In genomic region chr1:201593200-201593828, GRCh38 we compare ENCODE assay signal across 10 cellular contexts. TPM values are rescaled to one million over a fixed set of nuclear protein-coding genes. Genes with fewer than 3 reads are reported as not detected.
DNase-seq lines count a peak whose midpoint lies in the region; ATAC-seq and TF ChIP-seq lines count a peak whose summit lies in the region.
"Had no signal": no experiment of that assay in that cellular context is flagged by ENCODE, and none has a peak within 500 bp of the region (broad histone marks: within the 10 kb centered on the region; RNA-seq: fewer than 3 reads in every experiment).

No MANE protein-coding gene starts in this region.

- TF ChIP-seq CTCF in IMR-90 (conservative IDR thresholded peaks at IDR 0.05; ENCODE audit: low read depth, low read length) (no peak), astrocyte of the spinal cord (IDR thresholded peaks at IDR 0.05; ENCODE audit: low read depth, low read length) (no peak)

- H3K27ac Mint-ChIP-seq in activated CD4-positive, alpha-beta memory T cell treated with anti-CD3 and anti-CD28 coated beads, Interleukin-2, amount 10 ng/mL, durations not matched to agents 7 days and 5 days, result no peak overlapping the region

- H2BK20ac ChIP-seq in IMR-90 (ENCODE audit: low read depth, low read length), result peak overlapping the region; percentile 70

- peaks cover 6% of the 10 kb centered on the region; the same call in 1 of the 2 replicates for H3K36me3 ChIP-seq in IMR-90 (ENCODE audit: control insufficient read depth, insufficient read depth, low read length)

- POLR2A ChIA-PET in IMR-90 (lab: Charles Lee; ENCODE audit: unreplicated experiment), result interaction anchor here (0.6 to 0.7 kb wide), 2 partner anchors 9 to 111 kb away, joined by 3 read pairs; no protein-coding TSS in a partner anchor
- POLR2A ChIA-PET in activated CD4-positive, alpha-beta memory T cell treated with anti-CD3 and anti-CD28 coated beads, Interleukin-2, amount 10 ng/mL, durations not matched to agents 7 days and 5 days (lab: Charles Lee), result no interaction called here

- dilution Hi-C loops in IMR-90 (cut with HindIII; ENCODE audit: low sequenced_read_pairs, unreplicated experiment), result no loop called here

- peaks cover 32% of the 10 kb centered on the region for H4K20me1 ChIP-seq in IMR-90 (ENCODE audit: insufficient read depth, low read length)

- no peak overlapping the region for H3K4me3 Mint-ChIP-seq in activated CD4-positive, alpha-beta memory T cell treated with anti-CD3 and anti-CD28 coated beads, Interleukin-2, amount 10 ng/mL, durations not matched to agents 7 days and 5 days
- H3K4me3 Mint-ChIP-seq: activated T-cell treated with anti-CD3 and anti-CD28 coated beads, Interleukin-2, amount 50 U/mL, for 4 hours had no signal

- peak overlapping the region; percentile 89 for H2BK120ac ChIP-seq in IMR-90 (ENCODE audit: low read depth, low read length)

- intact Hi-C loops in IMR-90 (cut with micrococcal nuclease), result loop anchor here (1.0 kb wide), 1 partner anchor 9 kb away; no protein-coding TSS in a partner anchor

- no peaks in the 10 kb centered on the region for H3K9me3 Mint-ChIP-seq in activated CD4-positive, alpha-beta memory T cell treated with anti-CD3 and anti-CD28 coated beads, Interleukin-2, amount 10 ng/mL, durations not matched to agents 7 days and 5 days
- H3K9me3 Mint-ChIP-seq: activated T-cell treated with anti-CD3 and anti-CD28 coated beads, Interleukin-2, amount 50 U/mL, for 4 hours had no signal

- H4K8ac ChIP-seq in IMR-90 (ENCODE audit: low read depth in 2 of 2, low read length in 2 of 2), result peak overlapping the region; percentile 56 to 62; a peak in 2 of 4 replicates

- TF ChIP-seq POLR2A in IMR-90 (IDR thresholded peaks at IDR 0.05; ENCODE audit: low read depth, low read length), result no peak

- no peaks in the 10 kb centered on the region for H3K9me3 ChIP-seq in IMR-90 (ENCODE audit: control insufficient read depth, insufficient read depth, low read length)

- H3K4me2 ChIP-seq in IMR-90 (ENCODE audit: low read depth, low read length), result no peak overlapping the region

- peak overlapping the region; percentile 87 for H3K4ac ChIP-seq in IMR-90 (ENCODE audit: low read depth, low read length)

- no peaks in the 10 kb centered on the region for H3K36me3 Mint-ChIP-seq in activated CD4-positive, alpha-beta memory T cell treated with anti-CD3 and anti-CD28 coated beads, Interleukin-2, amount 10 ng/mL, durations not matched to agents 7 days and 5 days (ENCODE audit: low read depth)

- 0 out of 2 replicates have a peak overlapping the region, but pooled peaks have one; percentile 4 for H3K9ac ChIP-seq in IMR-90 (ENCODE audit: low read depth, low read length)

- peak overlapping the region; percentile 25 for H3K18ac ChIP-seq in IMR-90 (ENCODE audit: low read depth, low read length)

- H3K4me1 Mint-ChIP-seq in activated CD4-positive, alpha-beta memory T cell treated with anti-CD3 and anti-CD28 coated beads, Interleukin-2, amount 10 ng/mL, durations not matched to agents 7 days and 5 days, result no peaks in the 10 kb centered on the region

- ATAC-seq in IMR-90 (ENCODE audit: low read depth), result peak; percentile 75
- no peak for ATAC-seq in HG02678 (IDR thresholded peaks at IDR 0.05; ENCODE audit: unreplicated experiment)
- no peak for ATAC-seq in HG02981 (IDR thresholded peaks at IDR 0.05; ENCODE audit: unreplicated experiment)
- ATAC-seq: activated T-cell treated with anti-CD3 and anti-CD28 coated beads, Interleukin-2, amount 50 U/mL, for 4 hours had no signal

- H2AK5ac ChIP-seq in IMR-90 (ENCODE audit: low read depth, low read length), result peak overlapping the region; percentile 78

- peak overlapping the region; percentile 28; the same call in 1 of the 2 replicates for H4K5ac ChIP-seq in IMR-90 (ENCODE audit: low read depth, low read length)

- DNase-seq in A172 (ENCODE audit: low spot score) (peak; percentile 97), IMR-90 (peak; percentile 97), astrocyte of the spinal cord (ENCODE audit: low read depth, low spot score) (peak; percentile 93), kidney tubule cell (ENCODE audit: low spot score) (peak; percentile 69), NCI-H82 (lab: John Stamatoyannopoulos, UW) (no peak)
- DNase-seq in activated CD4-positive, alpha-beta memory T cell treated with anti-CD3 and anti-CD28 coated beads, Interleukin-2, amount 10 ng/mL, durations not matched to agents 7 days and 5 days, result no peak
- DNase-seq: activated T-cell treated with anti-CD3 and anti-CD28 coated beads, Interleukin-2, amount 50 U/mL, for 4 hours; NCI-H187 treated with DMSO at 0.1 percent for 48 hours had no signal

- WGBS in IMR-90 (ENCODE audit: extremely low coverage in 2 of 2, insufficient read length in 1 of 2), 2 experiments, result 27% methylated on average over 4 of the region's 7 CpGs; no CpG with 5 or more reads in 1 of the 2 experiments

- no peak overlapping the region for H2AFZ ChIP-seq in IMR-90 (replicated peaks; ENCODE audit: low read length, poor library complexity)

- 0 out of 2 replicates have a peak overlapping the region, but pooled peaks have one; percentile 45 for H3K56ac ChIP-seq in IMR-90 (ENCODE audit: extremely low read depth, insufficient read depth, low read length)

- H2AK9ac ChIP-seq in IMR-90 (replicated peaks; ENCODE audit: low read depth, low read length, poor library complexity), result peak overlapping the region; percentile 79

- peak overlapping the region; percentile 88 for H4K91ac ChIP-seq in IMR-90 (ENCODE audit: insufficient read depth, low read depth, low read length)

- peak overlapping the region; percentile 65 for H2BK5ac ChIP-seq in IMR-90 (ENCODE audit: low read depth, low read length, poor library complexity, severe bottlenecking)

- in situ Hi-C loops in IMR-90 (cut with MboI; ENCODE audit: low sequenced_read_pairs) (no loop called here), astrocyte of the spinal cord (cut with HindIII; ENCODE audit: low sequenced_read_pairs) (no loop called here)

- peaks cover 3% of the 10 kb centered on the region for H3K27me3 Mint-ChIP-seq in activated CD4-positive, alpha-beta memory T cell treated with anti-CD3 and anti-CD28 coated beads, Interleukin-2, amount 10 ng/mL, durations not matched to agents 7 days and 5 days

- peak overlapping the region; percentile 65 for H3K14ac ChIP-seq in IMR-90 (replicated peaks; ENCODE audit: low read depth, low read length)

- no TSS peak for BruUV-seq in IMR-90 (replicated peaks; lab: Mats Ljungman, UMichigan)

- H3K27ac ChIP-seq in IMR-90 (ENCODE audit: insufficient read depth, low read length), result peak overlapping the region; percentile 70

- peaks cover 33 to 79% of the 10 kb centered on the region in 2 experiments for H3K79me1 ChIP-seq in IMR-90 (ENCODE audit: low read depth in 1 of 2, low read length in 2 of 2)

- no peak for TF ChIP-seq RAD21 in IMR-90 (IDR thresholded peaks at IDR 0.05; ENCODE audit: low read length)

- H3K4me3 ChIP-seq in IMR-90 (ENCODE audit: insufficient read depth, low read depth, low read length), result no peak overlapping the region
- H3K4me3 ChIP-seq in astrocyte of the spinal cord (ENCODE audit: low read depth, low read length), result no peak overlapping the region

- H3K27me3 ChIP-seq in IMR-90 (ENCODE audit: control insufficient read depth, insufficient read depth, low read length), result no peaks in the 10 kb centered on the region

- CTCF ChIA-PET in IMR-90 (lab: Yijun Ruan, JAX), result no interaction called here
- CTCF ChIA-PET in activated CD4-positive, alpha-beta memory T cell treated with anti-CD3 and anti-CD28 coated beads, Interleukin-2, amount 10 ng/mL, durations not matched to agents 7 days and 5 days (lab: Charles Lee), result no interaction called here

- H3K4me1 ChIP-seq in IMR-90 (ENCODE audit: control insufficient read depth, insufficient read depth, low read length), result peaks cover 18% of the 10 kb centered on the region

- peak overlapping the region; percentile 36; the same call in 1 of the 2 replicates for H3K23ac ChIP-seq in IMR-90 (ENCODE audit: low read depth, low read length)

- H3K9me1 ChIP-seq in IMR-90 (ENCODE audit: insufficient read depth, low read length), result peaks cover 43% of the 10 kb centered on the region

- peak overlapping the region; percentile 40; the same call in 2 of the 3 replicates for H2BK15ac ChIP-seq in IMR-90 (ENCODE audit: low read depth, low read length)

TF ChIP-seq in IMR-90, 13 proteins besides CTCF, POLR2A, EP300 and RAD21:
- peak; percentile 77; the same call in 1 of the 2 replicates for TF ChIP-seq NFE2L2 (IDR thresholded peaks at IDR 0.05; ENCODE audit: low read depth, low read length)
- TF ChIP-seq RFX5 (IDR thresholded peaks at IDR 0.05; ENCODE audit: low read depth, low read length), result no peak
- TF ChIP-seq MAZ (IDR thresholded peaks at IDR 0.05; ENCODE audit: borderline replicate concordance, low read depth, low read length), result peak; percentile 88; the same call in 1 of the 2 replicates
- peak; percentile 97 for TF ChIP-seq FOS (IDR thresholded peaks at IDR 0.05; ENCODE audit: low read depth, low read length)
- TF ChIP-seq USF2 (IDR thresholded peaks at IDR 0.05; ENCODE audit: low read depth, low read length), result no peak
- TF ChIP-seq CEBPB (IDR thresholded peaks at IDR 0.05; ENCODE audit: low read depth, low read length), result peak; percentile 99
- TF ChIP-seq SMC3 (IDR thresholded peaks at IDR 0.05; ENCODE audit: low read depth, low read length), result peak; percentile 26; the same call in 1 of the 2 replicates
- TF ChIP-seq BHLHE40 (IDR thresholded peaks at IDR 0.05; ENCODE audit: low read depth, low read length), result peak; percentile 66
- TF ChIP-seq RCOR1 (IDR thresholded peaks at IDR 0.05; ENCODE audit: insufficient replicate concordance, low read length), result peak; percentile 20

RNA-seq across cellular contexts. Expression of gene NAV1, which starts 54.4 kb away (rescaled TPM):
- total RNA-seq in A172 (2014; rRNA removed; shearing (Covaris generic)), result 29.7 and 40.3 TPM in 2 replicates
- 14.0 and 14.4 TPM in 2 replicates for total RNA-seq in IMR-90 (2012; rRNA removed)
- polyA plus RNA-seq in IMR-90 (2012; rRNA removed), result 23.1 and 23.6 TPM in 2 replicates
- 11.8 and 15.2 TPM in 2 replicates for polyA plus RNA-seq in IMR-90 (2012; cell fraction: cytosol; rRNA removed)
- polyA plus RNA-seq in IMR-90 (2012; cell fraction: nucleus; rRNA removed; ENCODE audit: low replicate concordance), result 31.9 and 47.5 TPM in 2 replicates
- total RNA-seq in activated CD4-positive, alpha-beta memory T cell treated with anti-CD3 and anti-CD28 coated beads, Interleukin-2, amount 10 ng/mL, durations not matched to agents 7 days and 5 days, result 1 to 10 TPM; 2.8 to 3.0 TPM

Comparison
In these comparisons a context has a peak if more than half of its experiments do, and no peak if none do; other contexts are left out.
1. DNase-seq: peak in A172 (single experiment), IMR-90 (single experiment), astrocyte of the spinal cord (single experiment) and kidney tubule cell (single experiment); none in activated CD4-positive, alpha-beta memory T cell treated with anti-CD3 and anti-CD28 coated beads, Interleukin-2, amount 10 ng/mL, durations not matched to agents 7 days and 5 days (single experiment) and NCI-H82 (single experiment).